20 cellular contexts compared by ENCODE assay signal in genomic region chr2:239589855-239590254, GRCh38.
A peak's percentile ranks its signal among the peaks of the same experiment; 100 is the strongest.
DNase-seq lines count a peak whose midpoint lies in the region; ATAC-seq, FAIRE-seq and TF ChIP-seq lines count a peak whose summit lies in the region.
"Had no signal": no experiment of that assay in that cellular context is flagged by ENCODE, and none has a peak within 500 bp of the region (broad histone marks: within the 10 kb centered on the region; RNA-seq: fewer than 3 reads in every experiment).

No MANE protein-coding gene starts in this region.

- ATAC-seq in activated CD4-positive, CD25-positive, alpha-beta regulatory T cell treated with anti-CD3 and anti-CD28 coated beads, Interleukin-2, amount 50 U/mL, for 24 hours = no peak
- no peak for ATAC-seq in GM21528 (IDR thresholded peaks at IDR 0.05; ENCODE audit: low FRiP score, unreplicated experiment)
- ATAC-seq: K562 had no signal

- H3K9me3 ChIP-seq in kidney (ENCODE audit: control insufficient read depth in 1 of 2, low read length in 2 of 2) = no peaks in the 10 kb centered on the region
- no peaks in the 10 kb centered on the region for H3K9me3 ChIP-seq in small intestine (ENCODE audit: control insufficient read depth, low read depth)

- H3K27me3 Mint-ChIP-seq in CD14-positive monocyte (ENCODE audit: low read depth in 3 of 3) = peaks cover 5 to 6% (median 6%) of the 10 kb centered on the region in 3 donors

- no peaks in the 10 kb centered on the region for H3K4me1 ChIP-seq in kidney (ENCODE audit: control insufficient read depth in 1 of 2, insufficient read depth in 1 of 2, low read depth in 1 of 2, low read length in 2 of 2)
- no peaks in the 10 kb centered on the region for H3K4me1 ChIP-seq in small intestine (ENCODE audit: control insufficient read depth in 2 of 2, insufficient read depth in 1 of 2, low read depth in 1 of 2, low read length in 1 of 2)

- H3K27ac ChIP-seq in kidney (ENCODE audit: low read depth in 2 of 2, low read length in 2 of 2) (no peak overlapping the region), small intestine (ENCODE audit: low read depth in 1 of 2, low read length in 1 of 2) (no peak overlapping the region)
- H3K27ac ChIP-seq: 22Rv1 had no signal

- H3K27me3 ChIP-seq in small intestine (ENCODE audit: control insufficient read depth in 2 of 2, insufficient read depth in 2 of 2, low read length in 2 of 2) = peaks cover 0 to 2% of the 10 kb centered on the region in 2 donors

- H3K36me3 ChIP-seq in kidney (ENCODE audit: control insufficient read depth in 1 of 2, insufficient read depth in 2 of 2, low read length in 2 of 2) = no peaks in the 10 kb centered on the region
- H3K36me3 ChIP-seq in small intestine (ENCODE audit: control insufficient read depth in 2 of 2, insufficient read depth in 2 of 2, low read length in 2 of 2) = no peaks in the 10 kb centered on the region

- intact Hi-C loops in CD14-positive monocyte (cut with micrococcal nuclease) = no loop called here
- intact Hi-C loops in kidney (cut with DNase I) = no loop called here
- intact Hi-C loops in posterior vena cava (cut with DNase I) = no loop called here

- peaks cover 7 to 18% (median 11%) of the 10 kb centered on the region in 7 donors for H3K9me3 Mint-ChIP-seq in CD14-positive monocyte

- H3K36me3 Mint-ChIP-seq in CD14-positive monocyte = peaks cover 0 to 2% of the 10 kb centered on the region in 2 donors

- WGBS in small intestine, 3 donors = 81 to 86% (median 82%) methylated on average over 10 of the region's 10 CpGs

- H3K9ac ChIP-seq in kidney (ENCODE audit: low read length in 2 of 2) = no peak overlapping the region

- no peak overlapping the region for H3K4me3 Mint-ChIP-seq in CD14-positive monocyte

- peak; percentile 7 for DNase-seq in activated CD4-positive, CD25-positive, alpha-beta regulatory T cell treated with anti-CD3 and anti-CD28 coated beads, Interleukin-2, amount 50 U/mL, for 72 hours
- peak; percentile 23 for DNase-seq in CD14-positive monocyte (ENCODE audit: low spot score)
- peak; percentile 48 for DNase-seq in kidney
- peak; percentile 62 for DNase-seq in posterior vena cava (ENCODE audit: low spot score)
- DNase-seq in putamen (ENCODE audit: low spot score) = no peak
- no peak for DNase-seq in small intestine
- DNase-seq: MM.1S, NCI-H1048, NCI-H1417 treated with DMSO at 0.1 percent for 48 hours, NCI-H187, NCI-H446 treated with DMSO at 0.1 percent for 48 hours, NCI-H526 treated with DMSO at 0.1 percent for 48 hours, OCI-M1, SHP77 treated with DMSO at 0.1 percent for 48 hours had no signal

- no peak for TF ChIP-seq CTCF in CD14-positive monocyte (IDR thresholded peaks at IDR 0.05)
- no peak for TF ChIP-seq CTCF in kidney (IDR thresholded peaks at IDR 0.05; ENCODE audit: borderline replicate concordance, extremely low read depth, insufficient read depth)

- H3K27ac Mint-ChIP-seq in CD14-positive monocyte = no peak overlapping the region

- H3K4me1 Mint-ChIP-seq in CD14-positive monocyte = peaks cover 31% of the 10 kb centered on the region

- FAIRE-seq in kidney (lab: Jason Lieb, UNC) (no peak), small intestine (lab: Jason Lieb, UNC) (no peak)
- FAIRE-seq: D721Med, H54, K562 had no signal

- H3K4me3 ChIP-seq in kidney (ENCODE audit: low read length in 2 of 2) (no peak overlapping the region), small intestine (ENCODE audit: low read depth in 1 of 2, low read length in 2 of 2) (no peak overlapping the region)
- H3K4me3 ChIP-seq: K562 had no signal

Comparison
In these comparisons a context has a peak if more than half of its experiments do, and no peak if none do; other contexts are left out.
1. DNase-seq: peak in activated CD4-positive, CD25-positive, alpha-beta regulatory T cell treated with anti-CD3 and anti-CD28 coated beads, Interleukin-2, amount 50 U/mL, for 72 hours (single experiment), CD14-positive monocyte (single experiment), kidney (single experiment) and posterior vena cava (single experiment); none in putamen (single experiment) and small intestine (single experiment).